In the genomic region with DNA sequence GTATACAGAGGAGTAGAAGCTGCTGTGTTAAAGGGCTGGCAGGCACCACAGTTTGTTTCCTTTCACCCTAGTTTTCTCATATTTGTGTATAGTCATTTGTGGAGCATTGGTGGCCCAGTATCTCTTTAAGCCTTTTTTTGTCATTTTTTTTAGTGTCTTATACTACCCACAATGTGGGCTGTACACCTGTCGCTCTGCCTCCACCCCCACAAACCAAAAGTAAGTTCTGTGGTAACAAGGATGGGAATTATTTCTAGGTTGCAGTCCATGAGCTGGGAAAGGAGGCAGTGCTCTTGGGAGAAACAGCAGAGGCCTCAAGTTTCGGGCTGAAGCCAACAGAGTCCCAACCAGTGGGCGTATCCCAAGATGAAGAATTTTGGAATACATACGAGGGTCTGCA, we compare ENCODE assay signal across 31 cellular contexts. TPM values are rescaled to one million over a fixed set of nuclear protein-coding genes. Genes with fewer than 3 reads are reported as not detected.
"Had no signal": no experiment of that assay in that cellular context is flagged by ENCODE, and none has a peak within 500 bp of the region (broad histone marks: within the 10 kb centered on the region; RNA-seq: fewer than 3 reads in every experiment).

No MANE protein-coding gene starts in this region.

- H3K4me2 ChIP-seq: PC-9 had no signal

- H3K27ac ChIP-seq: PC-9, VCaP had no signal

- H3K4me3 ChIP-seq: K562, PC-9 had no signal

- H3K27me3 Mint-ChIP-seq: activated B cell treated with CpG ODN at 0.5 μM for 24 hours; activated CD8-positive, alpha-beta T cell treated with anti-CD3 and anti-CD28 coated beads for 36 hours had no signal

- H3K4me3 Mint-ChIP-seq: activated B cell treated with CpG ODN at 0.5 μM for 24 hours; activated CD8-positive, alpha-beta T cell treated with anti-CD3 and anti-CD28 coated beads for 36 hours; activated naive CD4-positive, alpha-beta T cell treated with anti-CD3 and anti-CD28 coated beads for 36 hours; activated T-helper 1 cell treated with anti-CD3 and anti-CD28 coated beads, Interleukin-12 subunit alpha, Interleukin-12 subunit beta, Interleukin-2, Interleukin-4 antibody, amounts not matched to agents 30 ng/mL and 10 ng/mL and 1 ng/mL, durations not matched to agents 14 hours and 24 hours and 36 hours had no signal

- ATAC-seq: activated CD8-positive, alpha-beta T cell treated with anti-CD3 and anti-CD28 coated beads for 36 hours; activated naive CD4-positive, alpha-beta T cell treated with anti-CD3 and anti-CD28 coated beads, Interleukin-2, amount 50 U/mL, for 72 hours; K562 had no signal

- FAIRE-seq: bronchial epithelial cell, K562, RCC 7860 had no signal

- H3K27ac Mint-ChIP-seq: activated B cell treated with CpG ODN at 0.5 μM for 24 hours; activated CD8-positive, alpha-beta T cell treated with anti-CD3 and anti-CD28 coated beads for 36 hours; activated naive CD4-positive, alpha-beta T cell treated with anti-CD3 and anti-CD28 coated beads for 36 hours; activated T-helper 1 cell treated with anti-CD3 and anti-CD28 coated beads, Interleukin-12 subunit alpha, Interleukin-12 subunit beta, Interleukin-2, Interleukin-4 antibody, amounts not matched to agents 30 ng/mL and 10 ng/mL and 1 ng/mL, durations not matched to agents 14 hours and 24 hours and 36 hours; brain had no signal

- DNase-seq: activated B cell treated with CpG ODN at 0.5 μM for 24 hours; activated CD4-positive, alpha-beta T cell treated with anti-CD3 and anti-CD28 coated beads for 48 hours; activated CD4-positive, alpha-beta T cell treated with anti-CD3 and anti-CD28 coated beads, Interleukin-2, amount 50 U/mL, for 4 hours; activated CD4-positive, CD25-positive, alpha-beta regulatory T cell treated with anti-CD3 and anti-CD28 coated beads, Interleukin-2, amount 50 U/mL, for 72 hours; activated CD8-positive, alpha-beta T cell treated with anti-CD3 and anti-CD28 coated beads for 36 hours; activated gamma-delta T cell treated with Interleukin-2 at 50 U/mL for 16 hours; activated naive CD4-positive, alpha-beta T cell treated with anti-CD3 and anti-CD28 coated beads for 36 hours; activated T-cell treated with anti-CD3 and anti-CD28 coated beads, Interleukin-2, amount 50 U/mL, for 1 hour; anterior cingulate cortex; NCI-H1105; NCI-H1436; NCI-H1694; NCI-H1930; NCI-H510A; NCI-H526; NCI-H748 treated with DMSO at 0.1 percent for 48 hours; PC-9; Right ventricle myocardium superior; SW 1271; T-helper 1 cell; T-helper 2 cell; T-helper 9 cell had no signal

- H2AFZ ChIP-seq: PC-9 had no signal

RNA-seq across cellular contexts. Expression of gene OR2C1, which starts 44.2 kb away (rescaled TPM):
- total RNA-seq: activated CD8-positive, alpha-beta memory T cell treated with anti-CD3 and anti-CD28 coated beads for 36 hours; activated CD8-positive, alpha-beta T cell treated with anti-CD3 and anti-CD28 coated beads for 36 hours; activated naive CD4-positive, alpha-beta T cell treated with anti-CD3 and anti-CD28 coated beads for 36 hours; activated naive CD4-positive, alpha-beta T cell treated with anti-CD3 and anti-CD28 coated beads, Interleukin-2, amount 50 U/mL, for 72 hours; activated T-helper 1 cell treated with anti-CD3 and anti-CD28 coated beads, Interleukin-12 subunit alpha, Interleukin-12 subunit beta, Interleukin-2, Interleukin-4 antibody, amounts not matched to agents 30 ng/mL and 10 ng/mL and 1 ng/mL, durations not matched to agents 14 hours and 24 hours and 36 hours; bronchial epithelial cell; K562; MCF 10A; PC-9; Right ventricle myocardium superior had no signal
- polyA plus RNA-seq: K562 had no signal

RNA-seq across cellular contexts. Expression of gene MEFV, which starts 55.1 kb away (rescaled TPM):
- total RNA-seq: activated B cell treated with CpG ODN at 0.5 μM for 24 hours; activated CD8-positive, alpha-beta T cell treated with anti-CD3 and anti-CD28 coated beads for 36 hours; activated T-helper 1 cell treated with anti-CD3 and anti-CD28 coated beads, Interleukin-12 subunit alpha, Interleukin-12 subunit beta, Interleukin-2, Interleukin-4 antibody, amounts not matched to agents 30 ng/mL and 10 ng/mL and 1 ng/mL, durations not matched to agents 14 hours and 24 hours and 36 hours; bronchial epithelial cell; PC-9 had no signal
- polyA plus RNA-seq: K562 had no signal
